Comparison of ENCODE assay signal across 1 cellular context in the genomic region with DNA sequence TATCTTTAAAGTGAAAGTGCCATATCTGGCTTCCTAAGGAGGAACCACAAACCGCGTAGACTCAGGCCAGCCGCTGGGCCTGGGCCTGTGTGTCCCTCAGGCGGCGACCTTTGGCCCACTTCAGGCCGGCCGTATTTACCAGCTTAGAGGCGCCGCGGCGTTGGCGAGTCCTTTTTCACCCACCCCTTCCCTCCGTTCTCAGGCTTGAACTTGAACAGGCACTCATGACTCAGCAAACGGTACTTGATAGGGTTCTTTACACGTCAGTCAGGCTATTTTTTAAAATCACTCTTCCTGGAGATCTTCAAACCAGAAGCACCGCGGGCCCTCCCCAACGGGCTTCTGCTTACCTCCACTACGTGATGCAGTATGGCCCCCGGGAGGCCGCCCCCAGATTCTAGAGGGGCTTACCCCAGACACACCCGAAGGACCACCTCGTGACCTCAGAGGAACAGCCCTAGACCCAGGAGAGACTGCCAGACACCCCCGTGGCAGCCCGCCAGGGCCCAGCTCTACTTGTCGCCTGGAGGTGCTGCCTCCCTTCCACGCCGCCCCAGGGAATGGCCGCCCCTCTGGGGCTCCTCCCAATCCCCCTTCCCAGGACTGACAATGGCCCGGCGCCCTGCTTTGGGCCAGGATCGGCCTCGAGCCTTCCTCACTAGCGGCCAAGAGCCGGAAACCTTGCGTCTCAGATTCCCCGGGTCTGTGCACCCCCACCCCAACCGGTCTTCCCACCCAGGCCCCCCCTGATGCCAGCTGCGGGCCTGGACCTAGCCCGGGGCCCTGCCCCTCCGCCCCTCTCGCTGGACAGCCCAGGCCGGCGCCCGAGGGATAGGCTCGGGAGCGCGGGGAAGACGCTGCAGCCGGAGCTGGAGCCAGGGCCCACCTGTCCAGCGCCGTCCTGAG.
TF ChIP-seq lines count a peak whose summit lies in the region.

No MANE protein-coding gene starts in this region.

TF ChIP-seq in K562, 482 proteins besides CTCF, POLR2A, EP300 and RAD21 (continues in another document):
- TF ChIP-seq ZHX1 (conservative IDR thresholded peaks at IDR 0.05; ENCODE audit: low read length): no peak
- TF ChIP-seq, protein P1, sequence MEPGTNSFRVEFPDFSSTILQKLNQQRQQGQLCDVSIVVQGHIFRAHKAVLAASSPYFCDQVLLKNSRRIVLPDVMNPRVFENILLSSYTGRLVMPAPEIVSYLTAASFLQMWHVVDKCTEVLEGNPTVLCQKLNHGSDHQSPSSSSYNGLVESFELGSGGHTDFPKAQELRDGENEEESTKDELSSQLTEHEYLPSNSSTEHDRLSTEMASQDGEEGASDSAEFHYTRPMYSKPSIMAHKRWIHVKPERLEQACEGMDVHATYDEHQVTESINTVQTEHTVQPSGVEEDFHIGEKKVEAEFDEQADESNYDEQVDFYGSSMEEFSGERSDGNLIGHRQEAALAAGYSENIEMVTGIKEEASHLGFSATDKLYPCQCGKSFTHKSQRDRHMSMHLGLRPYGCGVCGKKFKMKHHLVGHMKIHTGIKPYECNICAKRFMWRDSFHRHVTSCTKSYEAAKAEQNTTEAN (CRISPR knock-in tag; IDR thresholded peaks at IDR 0.05): no peak
- no peak for TF ChIP-seq KLF10 (CRISPR knock-in tag; IDR thresholded peaks at IDR 0.05)
- TF ChIP-seq, protein P2, sequence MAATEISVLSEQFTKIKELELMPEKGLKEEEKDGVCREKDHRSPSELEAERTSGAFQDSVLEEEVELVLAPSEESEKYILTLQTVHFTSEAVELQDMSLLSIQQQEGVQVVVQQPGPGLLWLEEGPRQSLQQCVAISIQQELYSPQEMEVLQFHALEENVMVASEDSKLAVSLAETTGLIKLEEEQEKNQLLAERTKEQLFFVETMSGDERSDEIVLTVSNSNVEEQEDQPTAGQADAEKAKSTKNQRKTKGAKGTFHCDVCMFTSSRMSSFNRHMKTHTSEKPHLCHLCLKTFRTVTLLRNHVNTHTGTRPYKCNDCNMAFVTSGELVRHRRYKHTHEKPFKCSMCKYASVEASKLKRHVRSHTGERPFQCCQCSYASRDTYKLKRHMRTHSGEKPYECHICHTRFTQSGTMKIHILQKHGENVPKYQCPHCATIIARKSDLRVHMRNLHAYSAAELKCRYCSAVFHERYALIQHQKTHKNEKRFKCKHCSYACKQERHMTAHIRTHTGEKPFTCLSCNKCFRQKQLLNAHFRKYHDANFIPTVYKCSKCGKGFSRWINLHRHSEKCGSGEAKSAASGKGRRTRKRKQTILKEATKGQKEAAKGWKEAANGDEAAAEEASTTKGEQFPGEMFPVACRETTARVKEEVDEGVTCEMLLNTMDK (IDR thresholded peaks at IDR 0.05; ENCODE audit: borderline replicate concordance, insufficient read depth, low read depth, low read length, poor library complexity, severe bottlenecking): no peak
- TF ChIP-seq, protein P3, sequence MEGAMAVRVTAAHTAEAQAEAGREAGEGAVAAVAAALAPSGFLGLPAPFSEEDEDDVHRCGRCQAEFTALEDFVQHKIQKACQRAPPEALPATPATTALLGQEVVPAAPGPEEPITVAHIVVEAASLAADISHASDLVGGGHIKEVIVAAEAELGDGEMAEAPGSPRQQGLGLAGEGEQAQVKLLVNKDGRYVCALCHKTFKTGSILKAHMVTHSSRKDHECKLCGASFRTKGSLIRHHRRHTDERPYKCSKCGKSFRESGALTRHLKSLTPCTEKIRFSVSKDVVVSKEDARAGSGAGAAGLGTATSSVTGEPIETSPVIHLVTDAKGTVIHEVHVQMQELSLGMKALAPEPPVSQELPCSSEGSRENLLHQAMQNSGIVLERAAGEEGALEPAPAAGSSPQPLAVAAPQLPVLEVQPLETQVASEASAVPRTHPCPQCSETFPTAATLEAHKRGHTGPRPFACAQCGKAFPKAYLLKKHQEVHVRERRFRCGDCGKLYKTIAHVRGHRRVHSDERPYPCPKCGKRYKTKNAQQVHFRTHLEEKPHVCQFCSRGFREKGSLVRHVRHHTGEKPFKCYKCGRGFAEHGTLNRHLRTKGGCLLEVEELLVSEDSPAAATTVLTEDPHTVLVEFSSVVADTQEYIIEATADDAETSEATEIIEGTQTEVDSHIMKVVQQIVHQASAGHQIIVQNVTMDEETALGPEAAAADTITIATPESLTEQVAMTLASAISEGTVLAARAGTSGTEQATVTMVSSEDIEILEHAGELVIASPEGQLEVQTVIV (CRISPR knock-in tag; IDR thresholded peaks at IDR 0.05; ENCODE audit: borderline replicate concordance): no peak
- TF ChIP-seq SMARCA4 (IDR thresholded peaks at IDR 0.05): peak; percentile 66; the same call in 1 of the 2 replicates
- no peak for TF ChIP-seq ETV6 (IDR thresholded peaks at IDR 0.05; ENCODE audit: borderline replicate concordance in 1 of 2, low read depth in 2 of 2, low read length in 1 of 2)
- no peak for TF ChIP-seq ETV6 (CRISPR knock-in tag; IDR thresholded peaks at IDR 0.05; ENCODE audit: borderline replicate concordance)
- TF ChIP-seq MLLT1 (IDR thresholded peaks at IDR 0.05): peak in 1 of 2 experiments; percentile 79; a peak in 2 of 4 replicates
- TF ChIP-seq, protein P4, sequence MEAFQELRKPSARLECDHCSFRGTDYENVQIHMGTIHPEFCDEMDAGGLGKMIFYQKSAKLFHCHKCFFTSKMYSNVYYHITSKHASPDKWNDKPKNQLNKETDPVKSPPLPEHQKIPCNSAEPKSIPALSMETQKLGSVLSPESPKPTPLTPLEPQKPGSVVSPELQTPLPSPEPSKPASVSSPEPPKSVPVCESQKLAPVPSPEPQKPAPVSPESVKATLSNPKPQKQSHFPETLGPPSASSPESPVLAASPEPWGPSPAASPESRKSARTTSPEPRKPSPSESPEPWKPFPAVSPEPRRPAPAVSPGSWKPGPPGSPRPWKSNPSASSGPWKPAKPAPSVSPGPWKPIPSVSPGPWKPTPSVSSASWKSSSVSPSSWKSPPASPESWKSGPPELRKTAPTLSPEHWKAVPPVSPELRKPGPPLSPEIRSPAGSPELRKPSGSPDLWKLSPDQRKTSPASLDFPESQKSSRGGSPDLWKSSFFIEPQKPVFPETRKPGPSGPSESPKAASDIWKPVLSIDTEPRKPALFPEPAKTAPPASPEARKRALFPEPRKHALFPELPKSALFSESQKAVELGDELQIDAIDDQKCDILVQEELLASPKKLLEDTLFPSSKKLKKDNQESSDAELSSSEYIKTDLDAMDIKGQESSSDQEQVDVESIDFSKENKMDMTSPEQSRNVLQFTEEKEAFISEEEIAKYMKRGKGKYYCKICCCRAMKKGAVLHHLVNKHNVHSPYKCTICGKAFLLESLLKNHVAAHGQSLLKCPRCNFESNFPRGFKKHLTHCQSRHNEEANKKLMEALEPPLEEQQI (IDR thresholded peaks at IDR 0.05): peak; percentile 57; the same call in 1 of the 2 replicates
- TF ChIP-seq ELK1 (CRISPR knock-in tag; IDR thresholded peaks at IDR 0.05): no peak
- no peak for TF ChIP-seq ZNF408 (CRISPR knock-in tag; IDR thresholded peaks at IDR 0.05; ENCODE audit: low read depth)
- TF ChIP-seq, protein P5, sequence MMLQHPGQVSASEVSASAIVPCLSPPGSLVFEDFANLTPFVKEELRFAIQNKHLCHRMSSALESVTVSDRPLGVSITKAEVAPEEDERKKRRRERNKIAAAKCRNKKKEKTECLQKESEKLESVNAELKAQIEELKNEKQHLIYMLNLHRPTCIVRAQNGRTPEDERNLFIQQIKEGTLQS (IDR thresholded peaks at IDR 0.05): peak; percentile 70; the same call in 1 of the 2 replicates
- TF ChIP-seq, protein P5 (CRISPR knock-in tag; conservative IDR thresholded peaks at IDR 0.05): no peak
- TF ChIP-seq, protein P6, sequence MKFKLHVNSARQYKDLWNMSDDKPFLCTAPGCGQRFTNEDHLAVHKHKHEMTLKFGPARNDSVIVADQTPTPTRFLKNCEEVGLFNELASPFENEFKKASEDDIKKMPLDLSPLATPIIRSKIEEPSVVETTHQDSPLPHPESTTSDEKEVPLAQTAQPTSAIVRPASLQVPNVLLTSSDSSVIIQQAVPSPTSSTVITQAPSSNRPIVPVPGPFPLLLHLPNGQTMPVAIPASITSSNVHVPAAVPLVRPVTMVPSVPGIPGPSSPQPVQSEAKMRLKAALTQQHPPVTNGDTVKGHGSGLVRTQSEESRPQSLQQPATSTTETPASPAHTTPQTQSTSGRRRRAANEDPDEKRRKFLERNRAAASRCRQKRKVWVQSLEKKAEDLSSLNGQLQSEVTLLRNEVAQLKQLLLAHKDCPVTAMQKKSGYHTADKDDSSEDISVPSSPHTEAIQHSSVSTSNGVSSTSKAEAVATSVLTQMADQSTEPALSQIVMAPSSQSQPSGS (CRISPR knock-in tag; IDR thresholded peaks at IDR 0.05): no peak
- no peak for TF ChIP-seq SIRT6 (IDR thresholded peaks at IDR 0.05; ENCODE audit: low read depth, low read length)
- no peak; the same call in 1 of the 2 replicates for TF ChIP-seq ZNF263 (CRISPR knock-in tag; IDR thresholded peaks at IDR 0.05; ENCODE audit: borderline replicate concordance)
- peak; percentile 70 for TF ChIP-seq POLR2B (IDR thresholded peaks at IDR 0.05; ENCODE audit: low read depth, partially characterized antibody)
- no peak for TF ChIP-seq TAF1 (IDR thresholded peaks at IDR 0.05; ENCODE audit: control insufficient read depth, extremely low read depth, insufficient read depth, low read length, severe bottlenecking)
- TF ChIP-seq, protein P7, sequence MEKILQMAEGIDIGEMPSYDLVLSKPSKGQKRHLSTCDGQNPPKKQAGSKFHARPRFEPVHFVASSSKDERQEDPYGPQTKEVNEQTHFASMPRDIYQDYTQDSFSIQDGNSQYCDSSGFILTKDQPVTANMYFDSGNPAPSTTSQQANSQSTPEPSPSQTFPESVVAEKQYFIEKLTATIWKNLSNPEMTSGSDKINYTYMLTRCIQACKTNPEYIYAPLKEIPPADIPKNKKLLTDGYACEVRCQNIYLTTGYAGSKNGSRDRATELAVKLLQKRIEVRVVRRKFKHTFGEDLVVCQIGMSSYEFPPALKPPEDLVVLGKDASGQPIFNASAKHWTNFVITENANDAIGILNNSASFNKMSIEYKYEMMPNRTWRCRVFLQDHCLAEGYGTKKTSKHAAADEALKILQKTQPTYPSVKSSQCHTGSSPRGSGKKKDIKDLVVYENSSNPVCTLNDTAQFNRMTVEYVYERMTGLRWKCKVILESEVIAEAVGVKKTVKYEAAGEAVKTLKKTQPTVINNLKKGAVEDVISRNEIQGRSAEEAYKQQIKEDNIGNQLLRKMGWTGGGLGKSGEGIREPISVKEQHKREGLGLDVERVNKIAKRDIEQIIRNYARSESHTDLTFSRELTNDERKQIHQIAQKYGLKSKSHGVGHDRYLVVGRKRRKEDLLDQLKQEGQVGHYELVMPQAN (IDR thresholded peaks at IDR 0.05; ENCODE audit: borderline replicate concordance): peak; percentile 38; the same call in 1 of the 2 replicates
- no peak for TF ChIP-seq ZNF507 (tag; conservative IDR thresholded peaks at IDR 0.05)
- TF ChIP-seq LEF1 (IDR thresholded peaks at IDR 0.05): peak; percentile 91
- TF ChIP-seq TCF3 (CRISPR knock-in tag; IDR thresholded peaks at IDR 0.05): peak; percentile 74
- TF ChIP-seq SMAD2 (IDR thresholded peaks at IDR 0.05; ENCODE audit: low read depth, low read length): no peak
- no peak for TF ChIP-seq ILF3 (IDR thresholded peaks at IDR 0.05; ENCODE audit: borderline replicate concordance)
- no peak for TF ChIP-seq ZNF512 (tag; IDR thresholded peaks at IDR 0.05)
- no peak for TF ChIP-seq PRPF4 (IDR thresholded peaks at IDR 0.05; ENCODE audit: insufficient read depth, low read depth, low read length, poor library complexity, severe bottlenecking)
- TF ChIP-seq RFX7 (CRISPR knock-in tag; IDR thresholded peaks at IDR 0.05): no peak
